26 cellular contexts compared by ENCODE assay signal in genomic region chrX:31459361-31459760, GRCh38.
DNase-seq lines count a peak whose midpoint lies in the region; ATAC-seq and TF ChIP-seq lines count a peak whose summit lies in the region.
"Had no signal": no experiment of that assay in that cellular context is flagged by ENCODE, and none has a peak within 500 bp of the region (broad histone marks: within the 10 kb centered on the region; RNA-seq: fewer than 3 reads in every experiment).

No MANE protein-coding gene starts in this region.

- DNase-seq in EL (peak; percentile 8), LHCN-M2 (ENCODE audit: low read depth) (peak; percentile 31), fibroblast of gingiva (ENCODE audit: low read depth) (peak; percentile 28), osteoblast (ENCODE audit: insufficient read length, low spot score, missing footprints) (no peak)
- no peak for DNase-seq in activated naive CD4-positive, alpha-beta T cell (lab: John Stamatoyannopoulos, UW)
- DNase-seq in effector memory CD4-positive, alpha-beta T cell: no peak
- DNase-seq: activated CD4-positive, alpha-beta T cell treated with anti-CD3 and anti-CD28 coated beads, Interleukin-2, amount 50 U/mL, for 48 hours; activated CD4-positive, CD25-positive, alpha-beta regulatory T cell; activated gamma-delta T cell; DMS79 treated with DMSO at 0.1 percent for 48 hours; MM.1S; naive thymus-derived CD4-positive, alpha-beta T cell; NCI-H187 treated with DMSO at 0.1 percent for 48 hours; NCI-H226; NCI-H748 treated with DMSO at 0.1 percent for 48 hours; occipital lobe; OCI-M1; stimulated activated naive CD8-positive, alpha-beta T cell treated with anti-CD3 and anti-CD28 coated beads, Interleukin-15, amount 100 ng/mL, for 72 hours; transverse colon had no signal

- no peaks in the 10 kb centered on the region for H3K79me2 ChIP-seq in osteoblast (ENCODE audit: insufficient read depth, low read length)

- no peaks in the 10 kb centered on the region for H4K20me1 ChIP-seq in osteoblast (ENCODE audit: insufficient read depth, low read length)

- H3K36me3 ChIP-seq in osteoblast (ENCODE audit: insufficient read depth, low read length): no peaks in the 10 kb centered on the region
- H3K36me3 ChIP-seq in effector memory CD4-positive, alpha-beta T cell (ENCODE audit: control insufficient read depth, insufficient read depth, low read length): no peaks in the 10 kb centered on the region
- H3K36me3 ChIP-seq: cardiac muscle cell, right atrium auricular region, transverse colon had no signal

- H3K4me2 ChIP-seq in osteoblast (ENCODE audit: insufficient read depth, low read length): no peak overlapping the region

- no peak for TF ChIP-seq CTCF in osteoblast (IDR thresholded peaks at IDR 0.05; ENCODE audit: extremely low read depth, low read depth, low read length)

- no peak overlapping the region for H3K4me3 ChIP-seq in osteoblast (ENCODE audit: insufficient read depth, low read length)
- H3K4me3 ChIP-seq in effector memory CD4-positive, alpha-beta T cell (ENCODE audit: insufficient read depth, low read depth, low read length, poor library complexity, severe bottlenecking): no peak overlapping the region
- H3K4me3 ChIP-seq: cardiac muscle cell, right atrium auricular region, transverse colon had no signal

- H3K4me1 ChIP-seq in osteoblast (ENCODE audit: insufficient read depth, low read length): peaks cover 2% of the 10 kb centered on the region
- no peaks in the 10 kb centered on the region for H3K4me1 ChIP-seq in effector memory CD4-positive, alpha-beta T cell (ENCODE audit: control insufficient read depth, insufficient read depth, low read length, poor library complexity, severe bottlenecking)
- H3K4me1 ChIP-seq: right atrium auricular region, transverse colon had no signal

- H3K27ac ChIP-seq in osteoblast (ENCODE audit: low read depth, low read length): peak overlapping the region; percentile 30
- H3K27ac ChIP-seq in effector memory CD4-positive, alpha-beta T cell (ENCODE audit: insufficient read depth, low read length, poor library complexity, severe bottlenecking): no peak overlapping the region
- H3K27ac ChIP-seq: cardiac muscle cell, HL-60, right atrium auricular region, transverse colon had no signal

- ATAC-seq in GM19395 (IDR thresholded peaks at IDR 0.05; ENCODE audit: unreplicated experiment): no peak
- ATAC-seq in HG03469 (IDR thresholded peaks at IDR 0.05; ENCODE audit: unreplicated experiment): no peak
- ATAC-seq: left lobe of liver; naive thymus-derived CD4-positive, alpha-beta T cell; Right ventricle myocardium inferior; stimulated activated naive CD8-positive, alpha-beta T cell treated with anti-CD3 and anti-CD28 coated beads, Interleukin-15, amount 100 ng/mL, for 72 hours had no signal

- H2AFZ ChIP-seq in osteoblast (ENCODE audit: low read length): no peak overlapping the region

- H3K27me3 ChIP-seq in osteoblast (ENCODE audit: insufficient read depth, low read length): no peaks in the 10 kb centered on the region
- no peaks in the 10 kb centered on the region for H3K27me3 ChIP-seq in effector memory CD4-positive, alpha-beta T cell (replicated peaks; ENCODE audit: control insufficient read depth, insufficient read depth, low read length, poor library complexity, severe bottlenecking)
- H3K27me3 ChIP-seq: cardiac muscle cell, right atrium auricular region, transverse colon had no signal

- no peaks in the 10 kb centered on the region for H3K9me3 ChIP-seq in osteoblast (ENCODE audit: low read depth, low read length)
- no peaks in the 10 kb centered on the region for H3K9me3 ChIP-seq in effector memory CD4-positive, alpha-beta T cell (ENCODE audit: control insufficient read depth, low read length)
- H3K9me3 ChIP-seq: right atrium auricular region, transverse colon had no signal

Comparison
In these comparisons a context has a peak if more than half of its experiments do, and no peak if none do; other contexts are left out.
1. DNase-seq: peak in EL (single experiment), LHCN-M2 (single experiment) and fibroblast of gingiva (single experiment); none in osteoblast (single experiment), activated naive CD4-positive, alpha-beta T cell (0 of 4) and effector memory CD4-positive, alpha-beta T cell (0 of 3).